ENCODE assay signal across 8 cellular contexts in genomic region chr17:42997984-42998938, GRCh38. TPM values are rescaled to one million over a fixed set of nuclear protein-coding genes. Genes with fewer than 3 reads are reported as not detected.
DNase-seq lines count a peak whose midpoint lies in the region; ATAC-seq, FAIRE-seq and TF ChIP-seq lines count a peak whose summit lies in the region.

Gene RPL27, plus strand, starts transcription at chr17:42998419. Its CDS starts 332 bp downstream, at chr17:42998751.

- H3K4me1 Mint-ChIP-seq in T-helper 1 cell treated with Interleukin-12 subunit alpha and Interleukin-12 subunit beta and Interleukin-4 antibody, amounts not matched to agents 30 μg/mL and 1 μg/mL, for 36 hours (ENCODE audit: low read depth) = peaks cover 20% of the 10 kb centered on the region

- ATAC-seq in HG02870 (IDR thresholded peaks at IDR 0.05; ENCODE audit: unreplicated experiment) = peak; percentile 93
- ATAC-seq in left ventricle myocardium superior = peak; percentile 98
- peak; percentile 97 to 98 (median 98) for ATAC-seq in psoas muscle

- H3K27ac Mint-ChIP-seq in T-helper 1 cell treated with Interleukin-12 subunit alpha and Interleukin-12 subunit beta and Interleukin-4 antibody, amounts not matched to agents 30 μg/mL and 1 μg/mL, for 36 hours = peak within 1 kb of the TSS; percentile 92

- peaks cover 21% of the 10 kb centered on the region for H3K4me1 ChIP-seq in psoas muscle
- peaks cover 0 to 5% of the 10 kb centered on the region in 2 donors for H3K4me1 ChIP-seq in uterus

- TF ChIP-seq CTCF in psoas muscle (IDR thresholded peaks at IDR 0.05) = peak; percentile 93
- TF ChIP-seq CTCF in uterus (IDR thresholded peaks at IDR 0.05) = peak; percentile 88 to 93 (median 89)

- H3K27ac ChIP-seq in psoas muscle (peak within 1 kb of the TSS; percentile 96), uterus (peak within 1 kb of the TSS; percentile 85 to 93)

- H3K4me3 ChIP-seq in psoas muscle (peak within 1 kb of the TSS; percentile 93), uterus (peak within 1 kb of the TSS; percentile 65 to 76)

- DNase-seq in GM12892 (ENCODE audit: insufficient read length) (peak; percentile 89), NCI-H146 treated with DMSO at 0.1 percent for 48 hours (lab: John Stamatoyannopoulos, UW; ENCODE audit: unreplicated experiment) (peak; percentile 98), amygdala (lab: John Stamatoyannopoulos, UW) (peak; percentile 81 to 100 (median 98)), left ventricle myocardium superior (peak; percentile 97), psoas muscle (peak; percentile 98 to 99), uterus (peak; percentile 99)

- peaks cover 31% of the 10 kb centered on the region for H3K36me3 Mint-ChIP-seq in T-helper 1 cell treated with Interleukin-12 subunit alpha and Interleukin-12 subunit beta and Interleukin-4 antibody, amounts not matched to agents 30 μg/mL and 1 μg/mL, for 36 hours (ENCODE audit: low read depth)

- H3K9me3 Mint-ChIP-seq in T-helper 1 cell treated with Interleukin-12 subunit alpha and Interleukin-12 subunit beta and Interleukin-4 antibody, amounts not matched to agents 30 μg/mL and 1 μg/mL, for 36 hours = no peaks in the 10 kb centered on the region

- TF ChIP-seq POLR2A in GM12892 (IDR thresholded peaks at IDR 0.05; ENCODE audit: low read depth, low read length) (peak; percentile 98), uterus (IDR thresholded peaks at IDR 0.05) (peak; percentile 82 to 87)

- H3K36me3 ChIP-seq in psoas muscle (ENCODE audit: insufficient read depth in 1 of 2, low read depth in 1 of 2) = peaks cover 4 to 55% of the 10 kb centered on the region in 2 donors
- no peaks in the 10 kb centered on the region for H3K36me3 ChIP-seq in uterus

- H3K27me3 ChIP-seq in psoas muscle (ENCODE audit: insufficient read depth in 3 of 3, low read length in 2 of 3) = no peaks in the 10 kb centered on the region
- no peaks in the 10 kb centered on the region for H3K27me3 ChIP-seq in uterus

- H3K4me3 Mint-ChIP-seq in T-helper 1 cell treated with Interleukin-12 subunit alpha and Interleukin-12 subunit beta and Interleukin-4 antibody, amounts not matched to agents 30 μg/mL and 1 μg/mL, for 36 hours = peak within 1 kb of the TSS; percentile 90

- intact Hi-C loops in left ventricle myocardium superior (cut with micrococcal nuclease) = no loop called here
- intact Hi-C loops in psoas muscle (cut with DNase I) = loop anchor here in 1 of 2 donors (1.0 kb wide), 1 partner anchor 17 kb away; no protein-coding TSS in a partner anchor
- intact Hi-C loops in uterus (cut with DNase I; ENCODE audit: low total_unique reads) = no loop called here

- no peaks in the 10 kb centered on the region for H3K27me3 Mint-ChIP-seq in T-helper 1 cell treated with Interleukin-12 subunit alpha and Interleukin-12 subunit beta and Interleukin-4 antibody, amounts not matched to agents 30 μg/mL and 1 μg/mL, for 36 hours (ENCODE audit: low read depth)

- H3K9me3 ChIP-seq in psoas muscle (no peaks in the 10 kb centered on the region), uterus (no peaks in the 10 kb centered on the region)

- 0 to 1% (median 0%) methylated on average over 49 of the region's 49 CpGs for WGBS in psoas muscle, 3 donors

- FAIRE-seq in GM12892 (lab: Jason Lieb, UNC) = peak; percentile 98

RNA-seq across cellular contexts. Expression of gene RPL27, which starts in this region (rescaled TPM):
- polyA plus RNA-seq in GM12892 (2012; ENCODE audit: missing spikeins) = 5,459 TPM
- total RNA-seq in left ventricle myocardium superior (694 TPM), psoas muscle (1,000 to 10,000 TPM in 1 of 4 donors, 100 to 1,000 TPM in 3; 506 to 1,045 (median 824) TPM), uterus (1,000 to 10,000 TPM in 3 of 4 donors, 100 to 1,000 TPM in 1; 635 to 7,543 (median 1,847) TPM)
- polyA plus RNA-seq in psoas muscle = 1,000 to 10,000 TPM; 2,533 to 3,118 (median 2,913) TPM

Comparison
In these comparisons a context has a peak if more than half of its experiments do, and no peak if none do; other contexts are left out.
1. Peak in every context shown above with its lines: DNase-seq, ATAC-seq, H3K4me3 ChIP-seq and H3K27ac ChIP-seq.